In the genomic region with DNA sequence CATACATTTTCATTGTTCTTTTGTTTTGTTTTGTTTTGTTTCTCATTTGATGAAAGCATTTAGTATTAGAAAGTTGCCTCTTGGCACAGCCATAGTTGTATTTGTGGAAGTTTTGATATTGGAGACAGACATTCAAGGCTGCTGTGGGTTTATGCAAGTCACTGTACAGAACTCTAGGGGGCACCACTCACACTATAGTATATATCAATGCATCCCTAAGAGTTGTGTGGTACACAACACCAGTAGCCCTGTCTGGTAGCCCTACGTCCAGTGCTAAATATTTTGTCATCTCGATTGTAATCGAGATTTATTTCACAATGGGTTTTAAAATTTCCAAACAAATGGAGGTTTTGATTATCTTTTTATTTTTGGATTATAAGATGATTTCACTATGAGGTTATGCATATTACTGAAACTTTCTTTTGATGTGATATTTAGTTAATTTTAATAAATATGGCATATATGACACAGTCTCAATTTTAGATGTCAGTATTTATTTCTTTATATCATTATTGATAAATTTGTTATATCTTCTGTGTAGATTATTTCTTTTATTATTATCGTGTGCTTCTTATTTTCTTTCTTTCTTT, we compare ENCODE assay signal across 8 cellular contexts.
DNase-seq lines count a peak whose midpoint lies in the region; ATAC-seq, FAIRE-seq and TF ChIP-seq lines count a peak whose summit lies in the region.

No MANE protein-coding gene starts in this region.

- no peaks in the 10 kb centered on the region for H3K9me3 ChIP-seq in left ventricle myocardium inferior (replicated peaks)

- H3K36me3 ChIP-seq in left ventricle myocardium inferior = no peaks in the 10 kb centered on the region

- TF ChIP-seq CTCF in left ventricle myocardium inferior (IDR thresholded peaks at IDR 0.05; ENCODE audit: borderline replicate concordance) (peak; percentile 71), endothelial cell (IDR thresholded peaks at IDR 0.05; ENCODE audit: unreplicated experiment) (peak; percentile 67), nephron progenitor cell (IDR thresholded peaks at IDR 0.05) (peak; percentile 48)

- intact Hi-C loops in left ventricle myocardium inferior (cut with micrococcal nuclease) (no loop called here), cardiac septum (cut with DNase I) (loop anchor here (5.0 to 10.0 kb wide), 2 partner anchors 168 to 345 kb away; no protein-coding TSS in a partner anchor)

- no peak overlapping the region for H3K4me3 Mint-ChIP-seq in endothelial cell (ENCODE audit: unreplicated experiment)
- H3K4me3 Mint-ChIP-seq in nephron progenitor cell = no peak overlapping the region

- H3K9me3 Mint-ChIP-seq in endothelial cell (ENCODE audit: unreplicated experiment) (no peaks in the 10 kb centered on the region), nephron progenitor cell (peaks cover 7% of the 10 kb centered on the region)

- no peaks in the 10 kb centered on the region for H3K27me3 ChIP-seq in left ventricle myocardium inferior (ENCODE audit: low read depth)

- ATAC-seq in GM21619 (IDR thresholded peaks at IDR 0.05; ENCODE audit: unreplicated experiment) = peak; percentile 85

- H3K27ac ChIP-seq in left ventricle myocardium inferior (replicated peaks) = no peak overlapping the region

- no peaks in the 10 kb centered on the region for H3K36me3 Mint-ChIP-seq in endothelial cell (ENCODE audit: low read depth, unreplicated experiment)
- H3K36me3 Mint-ChIP-seq in nephron progenitor cell (ENCODE audit: low read depth) = peaks cover 16% of the 10 kb centered on the region

- H3K4me3 ChIP-seq in left ventricle myocardium inferior = no peak overlapping the region

- H3K27me3 Mint-ChIP-seq in endothelial cell (ENCODE audit: unreplicated experiment) (no peaks in the 10 kb centered on the region), nephron progenitor cell (ENCODE audit: low read depth, poor library complexity) (peaks cover 3% of the 10 kb centered on the region)

- DNase-seq in left ventricle myocardium inferior (no peak), cardiac septum (ENCODE audit: low spot score) (no peak), HuH-7.5 (ENCODE audit: low spot score) (peak; percentile 41), RCC 7860 (ENCODE audit: low spot score) (peak; percentile 59), endothelial cell (ENCODE audit: low spot score) (peak; percentile 28), nephron progenitor cell (peak; percentile 8), NCI-H524 treated with DMSO at 0.1 percent for 48 hours (lab: John Stamatoyannopoulos, UW) (no peak)

- H3K27ac Mint-ChIP-seq in endothelial cell (ENCODE audit: unreplicated experiment) (no peak overlapping the region), nephron progenitor cell (no peak overlapping the region)

- H3K4me1 Mint-ChIP-seq in endothelial cell (ENCODE audit: unreplicated experiment) = peaks cover 2% of the 10 kb centered on the region
- H3K4me1 Mint-ChIP-seq in nephron progenitor cell = peaks cover 7% of the 10 kb centered on the region

- H3K4me1 ChIP-seq in left ventricle myocardium inferior = no peaks in the 10 kb centered on the region

- peak; percentile 69 for FAIRE-seq in RCC 7860 (lab: Jason Lieb, UNC)

Comparison
In these comparisons a context has a peak if more than half of its experiments do, and no peak if none do; other contexts are left out.
1. DNase-seq: peak in HuH-7.5 (single experiment), RCC 7860 (single experiment), endothelial cell (single experiment) and nephron progenitor cell (single experiment); none in left ventricle myocardium inferior (single experiment), cardiac septum (single experiment) and NCI-H524 treated with DMSO at 0.1 percent for 48 hours (single experiment).
2. Peak in every context shown above with its lines, with median percentiles within 50 percentile points of each other: CTCF ChIP-seq.